7 cellular contexts compared by ENCODE assay signal in the genomic region with DNA sequence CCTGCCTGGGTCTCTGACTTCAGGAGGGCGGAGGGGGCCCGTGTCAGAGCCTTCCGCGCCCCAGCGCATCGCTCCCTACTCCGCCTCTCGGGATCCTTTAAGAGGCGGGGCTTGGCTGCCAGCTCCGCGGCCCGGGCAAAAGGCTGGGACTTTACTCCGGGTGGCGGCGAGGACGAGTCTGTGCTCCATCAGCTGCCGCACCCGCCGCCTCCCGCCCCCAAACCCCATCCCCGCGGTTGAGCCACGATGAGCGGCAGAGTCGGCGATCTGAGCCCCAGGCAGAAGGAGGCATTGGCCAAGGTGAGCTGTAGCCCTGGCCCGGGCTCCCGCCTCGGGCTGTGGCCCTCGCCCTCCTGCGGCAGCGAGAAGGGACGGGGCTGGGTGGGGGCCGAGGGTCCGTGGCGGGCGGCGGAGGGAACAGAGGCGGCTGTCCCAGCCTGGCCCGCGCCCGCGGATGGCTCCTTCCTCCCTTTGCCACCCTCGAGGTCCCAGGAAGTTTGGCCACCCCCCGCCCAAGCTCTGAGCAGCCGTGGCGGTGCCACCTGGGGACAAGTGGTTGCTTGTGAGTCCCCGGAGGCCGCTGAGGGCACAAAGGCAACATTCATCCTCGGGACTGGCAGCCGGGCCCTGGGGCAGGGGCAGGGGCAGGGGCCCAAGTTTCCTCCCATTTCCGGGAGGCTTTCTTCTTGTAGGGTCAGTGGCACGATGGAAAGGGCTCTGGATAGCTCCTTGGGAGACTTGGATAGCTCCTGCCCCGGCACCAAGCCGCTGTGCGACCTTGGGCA. TPM values are rescaled to one million over a fixed set of nuclear protein-coding genes. Genes with fewer than 3 reads are reported as not detected.
DNase-seq lines count a peak whose midpoint lies in the region; FAIRE-seq and TF ChIP-seq lines count a peak whose summit lies in the region.

A gene (plus strand): TSS at position 148 of the 785 bp plus-strand sequence. CDS start 99 bp downstream, at position 247.

- DNase-seq in NCI-H526 treated with DMSO at 0.1 percent for 48 hours (lab: John Stamatoyannopoulos, UW): peak; percentile 53
- peak; percentile 30 for DNase-seq in activated T-cell treated with anti-CD3 and anti-CD28 coated beads for 4 hours
- DNase-seq in endothelial cell of umbilical vein (ENCODE audit: low read depth, low spot score): peak; percentile 52
- peak in 1 of 2 experiments; percentile 66 for DNase-seq in mesothelial cell of epicardium (ENCODE audit: low spot score in 2 of 2, unreplicated experiment in 2 of 2)
- peak; percentile 16 to 19 for DNase-seq in stimulated activated CD8-positive, alpha-beta memory T cell treated with anti-CD3 and anti-CD28 coated beads, Interleukin-15, amount 100 ng/mL, for 4 hours (ENCODE audit: low read depth in 2 of 2)
- no peak for DNase-seq in cortex of kidney (lab: John Stamatoyannopoulos, UW)

- peaks cover 0 to 7% of the 10 kb centered on the region in 2 experiments for H3K36me3 ChIP-seq in endothelial cell of umbilical vein (ENCODE audit: control insufficient read depth in 2 of 2, extremely low read depth in 1 of 2, insufficient read depth in 2 of 2, low read length in 2 of 2)

- no peaks in the 10 kb centered on the region for H3K9me3 Mint-ChIP-seq in mesothelial cell of epicardium

- H3K27me3 ChIP-seq in endothelial cell of umbilical vein (ENCODE audit: control insufficient read depth in 2 of 2, insufficient read depth in 2 of 2, low read length in 2 of 2): no peaks in the 10 kb centered on the region

- H3K27me3 Mint-ChIP-seq in mesothelial cell of epicardium (ENCODE audit: low read depth): peaks cover 35% of the 10 kb centered on the region

- CTCF ChIA-PET in endothelial cell of umbilical vein (lab: Charles Lee): interaction anchor here (1.2 to 5.2 kb wide), 11 partner anchors 10 to 109 kb away, joined by 3 to 52 read pairs (median 8); a partner anchor contains a TSS

- H3K9ac ChIP-seq in endothelial cell of umbilical vein (replicated peaks; ENCODE audit: extremely low read depth, insufficient read depth, low read length): peak within 1 kb of the TSS; percentile 25

- H3K4me3 ChIP-seq in endothelial cell of umbilical vein (replicated peaks in 1 of 3; ENCODE audit: insufficient read depth in 1 of 3, low read depth in 1 of 3, low read length in 3 of 3): peak within 1 kb of the TSS; percentile 61 to 86 (median 79)

- H3K4me2 ChIP-seq in endothelial cell of umbilical vein (ENCODE audit: insufficient read depth, low read length): peak within 1 kb of the TSS; percentile 81

- no peaks in the 10 kb centered on the region for H3K9me3 ChIP-seq in endothelial cell of umbilical vein (replicated peaks; ENCODE audit: control insufficient read depth, insufficient read depth, low read length)

- H3K9me1 ChIP-seq in endothelial cell of umbilical vein (replicated peaks; ENCODE audit: control insufficient read depth, extremely low read depth, insufficient read depth, low read length): no peaks in the 10 kb centered on the region

- H3K79me2 ChIP-seq in endothelial cell of umbilical vein (ENCODE audit: control insufficient read depth, insufficient read depth, low read length): peaks cover 39% of the 10 kb centered on the region

- H3K4me1 ChIP-seq in endothelial cell of umbilical vein (ENCODE audit: control insufficient read depth, extremely low read depth, insufficient read depth, low read length): peaks cover 16% of the 10 kb centered on the region

- H3K36me3 Mint-ChIP-seq in mesothelial cell of epicardium: no peaks in the 10 kb centered on the region

- TF ChIP-seq POLR2A in GM18526 (IDR thresholded peaks at IDR 0.05; ENCODE audit: extremely low read depth, insufficient read length) (peak; percentile 12), endothelial cell of umbilical vein (IDR thresholded peaks at IDR 0.05; ENCODE audit: low read depth, low read length) (peak; percentile 66)

- H3K27ac ChIP-seq in endothelial cell of umbilical vein (ENCODE audit: insufficient read depth, low read depth, low read length): no peak within 1 kb of the TSS

- TSS peak; percentile 65 for BruUV-seq in endothelial cell of umbilical vein (replicated peaks; lab: Mats Ljungman, UMichigan)

- peak within 1 kb of the TSS; percentile 88 for H2AFZ ChIP-seq in endothelial cell of umbilical vein (ENCODE audit: low read depth, low read length)

- intact Hi-C loops in endothelial cell of umbilical vein (cut with micrococcal nuclease): loop anchor here (1.0 kb wide), 2 partner anchors 23 to 29 kb away; no protein-coding TSS in a partner anchor

- dilution Hi-C loops in endothelial cell of umbilical vein (cut with MboI; ENCODE audit: extremely low pct_ligation_motif_present, low sequenced_read_pairs): no loop called here

- H3K4me3 Mint-ChIP-seq in mesothelial cell of epicardium: peak within 1 kb of the TSS; percentile 85

- POLR2A ChIA-PET in endothelial cell of umbilical vein (lab: Charles Lee): interaction anchor here (0.6 to 1.8 kb wide), 5 partner anchors 12 to 34 kb away, joined by 3 to 5 read pairs (median 5); no protein-coding TSS in a partner anchor

- H4K20me1 ChIP-seq in endothelial cell of umbilical vein (replicated peaks; ENCODE audit: control insufficient read depth, extremely low read depth, insufficient read depth, low read length): no peaks in the 10 kb centered on the region

- H3K27ac Mint-ChIP-seq in mesothelial cell of epicardium: no peak within 1 kb of the TSS

- TF ChIP-seq CTCF in endothelial cell of umbilical vein (IDR thresholded peaks at IDR 0.05; ENCODE audit: extremely low read depth in 1 of 2, insufficient read depth in 1 of 2, low read depth in 1 of 2, low read length in 2 of 2) (no peak), mesothelial cell of epicardium (IDR thresholded peaks at IDR 0.05; ENCODE audit: unreplicated experiment) (no peak)

- FAIRE-seq in endothelial cell of umbilical vein (lab: Jason Lieb, UNC): peak; percentile 82

- peaks cover 22% of the 10 kb centered on the region for H3K4me1 Mint-ChIP-seq in mesothelial cell of epicardium

TF ChIP-seq in endothelial cell of umbilical vein, 7 proteins besides CTCF, POLR2A, EP300 and RAD21:
- no peak for TF ChIP-seq MYC (IDR thresholded peaks at IDR 0.05; ENCODE audit: low read depth, low read length)
- peak; percentile 54 for TF ChIP-seq POLR2AphosphoS5 (IDR thresholded peaks at IDR 0.05; ENCODE audit: insufficient read depth, low read depth, low read length)

RNA-seq across cellular contexts. Expression of the gene that starts here (rescaled TPM):
- total RNA-seq in endothelial cell of umbilical vein: 22.7 and 28.8 TPM in 2 replicates
- 22.5 and 24.0 TPM in 2 replicates for polyA plus RNA-seq in endothelial cell of umbilical vein
- polyA plus RNA-seq in endothelial cell of umbilical vein (2011; cell fraction: cytosol; rRNA removed): 32.7 and 34.4 TPM in 2 replicates
- polyA plus RNA-seq in endothelial cell of umbilical vein (2011; cell fraction: nucleus; rRNA removed): 45.3 and 46.8 TPM in 2 replicates
- polyA plus RNA-seq in endothelial cell of umbilical vein (2012): 22.1 and 26.8 TPM in 2 replicates
- 38.3 and 59.6 TPM in 2 replicates for polyA minus RNA-seq in endothelial cell of umbilical vein
- 2.0 TPM for polyA minus RNA-seq in endothelial cell of umbilical vein (2011; cell fraction: cytosol; rRNA and poly(A)+ RNA removed)
- 25.6 and 26.1 TPM in 2 replicates for polyA minus RNA-seq in endothelial cell of umbilical vein (2011; cell fraction: nucleus; rRNA and poly(A)+ RNA removed)
- total RNA-seq in mesothelial cell of epicardium: 4.3 to 6.5 TPM (median 5.4 TPM) in 3 replicates
